8 cellular contexts compared by ENCODE assay signal in genomic region chr12:93442411-93443340, GRCh38. TPM values are rescaled to one million over a fixed set of nuclear protein-coding genes. Genes with fewer than 3 reads are reported as not detected.
DNase-seq lines count a peak whose midpoint lies in the region; ATAC-seq, FAIRE-seq and TF ChIP-seq lines count a peak whose summit lies in the region.

No MANE protein-coding gene starts in this region.

- ATAC-seq in K562 (peak; percentile 6), left lung (peak; percentile 6)

- H3K4me1 ChIP-seq in HUES64 (ENCODE audit: insufficient read depth, low read length) (peaks cover 30% of the 10 kb centered on the region), K562 (replicated peaks in 1 of 2; ENCODE audit: control insufficient read depth in 2 of 2, insufficient read depth in 2 of 2, low read length in 2 of 2) (peaks cover 8 to 29% of the 10 kb centered on the region in 2 experiments), left lung (peaks cover 7 to 39% of the 10 kb centered on the region in 2 donors), transverse colon (peaks cover 7 to 36% (median 21%) of the 10 kb centered on the region in 4 donors)

- H3K27ac ChIP-seq in HUES64 (ENCODE audit: low read depth, low read length) (peak overlapping the region; percentile 98), K562 (ENCODE audit: extremely low read depth, low read depth, low read length) (peak overlapping the region; percentile 93), left lung (peak overlapping the region; percentile 90 to 94), transverse colon (peak overlapping the region; percentile 93 to 98 (median 96))

- H3K36me3 ChIP-seq in HUES64 (ENCODE audit: insufficient read depth, low read length) = no peaks in the 10 kb centered on the region
- peaks cover 12% of the 10 kb centered on the region; the same call in 1 of the 3 replicates for H3K36me3 ChIP-seq in K562 (ENCODE audit: control insufficient read depth, insufficient read depth, low read length)
- H3K36me3 ChIP-seq in left lung = no peaks in the 10 kb centered on the region
- no peaks in the 10 kb centered on the region for H3K36me3 ChIP-seq in transverse colon

- FAIRE-seq in K562 (lab: Jason Lieb, UNC) = no peak

- H3K9ac ChIP-seq in HUES64 (ENCODE audit: low read depth, low read length) (peak overlapping the region; percentile 96), K562 (ENCODE audit: insufficient read depth in 1 of 2, low read depth in 2 of 2, low read length in 2 of 2) (peak overlapping the region; percentile 94)

- TF ChIP-seq CTCF in AG04449 (IDR thresholded peaks at IDR 0.05; ENCODE audit: insufficient read depth, low read length, missing control alignments) = no peak
- no peak; a peak in 1 of 6 replicates for TF ChIP-seq CTCF in K562 (IDR thresholded peaks at IDR 0.05 in 2 of 3, conservative IDR thresholded peaks at IDR 0.05 in 1 of 3; ENCODE audit: insufficient read depth in 2 of 3, low read depth in 1 of 3, low read length in 3 of 3)
- TF ChIP-seq CTCF in left lung (IDR thresholded peaks at IDR 0.05) = no peak
- TF ChIP-seq CTCF in transverse colon (IDR thresholded peaks at IDR 0.05) = no peak

- peaks cover 7% of the 10 kb centered on the region for H3K9me1 ChIP-seq in K562 (ENCODE audit: control insufficient read depth, insufficient read depth, low read length)

- DNase-seq in AG04449 (ENCODE audit: low read depth, low spot score) = no peak
- peak in 1 of 4 experiments; percentile 29 for DNase-seq in K562 (ENCODE audit: extremely low read depth in 1 of 4, low spot score in 3 of 4)
- no peak for DNase-seq in left lung
- DNase-seq in transverse colon = no peak
- no peak for DNase-seq in NOMO-1 treated with dmso at 0.1 percent for 144 hours (lab: John Stamatoyannopoulos, UW; ENCODE audit: unreplicated experiment)
- DNase-seq in NCI-H2171 treated with DMSO at 0.1 percent for 48 hours (lab: John Stamatoyannopoulos, UW) = no peak
- DNase-seq in GM19238 (ENCODE audit: insufficient read length, low spot score) = no peak

- H3K4me2 ChIP-seq in K562 (ENCODE audit: insufficient read depth, low read length) = peak overlapping the region; percentile 89

- H3K9me3 ChIP-seq in HUES64 (ENCODE audit: insufficient read depth, low read depth, low read length) = no peaks in the 10 kb centered on the region
- no peaks in the 10 kb centered on the region for H3K9me3 ChIP-seq in K562 (replicated peaks; ENCODE audit: control insufficient read depth, insufficient read depth, low read depth, low read length)
- H3K9me3 ChIP-seq in left lung = no peaks in the 10 kb centered on the region
- H3K9me3 ChIP-seq in transverse colon = no peaks in the 10 kb centered on the region

- no peak for TF ChIP-seq EP300 in K562 (IDR thresholded peaks at IDR 0.05; ENCODE audit: low read length)
- TF ChIP-seq EP300 in transverse colon (IDR thresholded peaks at IDR 0.05; ENCODE audit: low read depth) = no peak

- peaks cover 53% of the 10 kb centered on the region for H3K79me2 ChIP-seq in K562 (ENCODE audit: control insufficient read depth, insufficient read depth, low read length)

- H3K27me3 ChIP-seq in HUES64 (ENCODE audit: insufficient read depth, low read length) (no peaks in the 10 kb centered on the region), K562 (ENCODE audit: control insufficient read depth in 2 of 2, insufficient read depth in 2 of 2, low read length in 2 of 2) (no peaks in the 10 kb centered on the region), left lung (no peaks in the 10 kb centered on the region), transverse colon (no peaks in the 10 kb centered on the region)

- WGBS in HUES64 = 5% methylated on average over 18 of the region's 19 CpGs
- 1% methylated on average over 19 of the region's 19 CpGs for WGBS in K562 (ENCODE audit: insufficient coverage, low coverage, missing lambda C conversion rate)
- 5 to 8% methylated on average over 14 to 19 of the region's 19 CpGs for WGBS in transverse colon (ENCODE audit: low coverage in 1 of 2), 2 donors

- H3K4me3 ChIP-seq in AG04449 (ENCODE audit: low read depth, low read length) (peak overlapping the region; percentile 79), HUES64 (ENCODE audit: low read length) (peak overlapping the region; percentile 89), K562 (peak overlapping the region; percentile 89), left lung (peak overlapping the region; percentile 98 to 100), transverse colon (peak overlapping the region; percentile 81 to 98 (median 98))

- H4K20me1 ChIP-seq in K562 (replicated peaks; ENCODE audit: control insufficient read depth, insufficient read depth, low read length) = peaks cover 30% of the 10 kb centered on the region

- TF ChIP-seq RAD21 in K562 (CRISPR knock-in tag; conservative IDR thresholded peaks at IDR 0.05 in 1 of 2, IDR thresholded peaks at IDR 0.05 in 1 of 2) = no peak

- POLR2A ChIA-PET in AG04449 (lab: Yijun Ruan, JAX) = interaction anchor here (0.6 kb wide), 1 partner anchor 23 kb away, joined by 3 read pairs; no protein-coding TSS in a partner anchor
- POLR2A ChIA-PET in K562 (lab: Yijun Ruan, JAX) = interaction anchor here (0.6 to 1.7 kb wide), 11 partner anchors 11 to 658 kb away, joined by 3 to 5 read pairs (median 3); no protein-coding TSS in a partner anchor

- in situ Hi-C loops in K562 (cut with MboI) (no loop called here), transverse colon (cut with MboI; ENCODE audit: low pct_ligation_motif_present in 1 of 4, low pct_unique_long_range_greater_than_20kb in 1 of 4, low sequenced_read_pairs in 3 of 4) (no loop called here)

- BruUV-seq in K562 (replicated peaks; lab: Mats Ljungman, UMichigan) = TSS peak; percentile 88

- TF ChIP-seq POLR2A in K562 (conservative IDR thresholded peaks at IDR 0.05) (no peak; the same call in none of the 2 replicates), transverse colon (IDR thresholded peaks at IDR 0.05) (peak; percentile 22)

- CTCF ChIA-PET in AG04449 (lab: Yijun Ruan, JAX) = interaction anchor here (1.1 to 3.2 kb wide), 6 partner anchors 9 to 659 kb away, joined by 3 to 14 read pairs (median 4); partner anchors contain the start of gene MRPL42
- CTCF ChIA-PET in K562 (lab: Yijun Ruan, JAX; ENCODE audit: low intra/inter-chr PET ratio) = no interaction called here

- H2AFZ ChIP-seq in K562 (ENCODE audit: low read depth, low read length) = peak overlapping the region; percentile 88

- intact Hi-C loops in K562 (cut with micrococcal nuclease) = no loop called here
- intact Hi-C loops in left lung (cut with DNase I) = no loop called here
- intact Hi-C loops in transverse colon (cut with DNase I; ENCODE audit: low total_unique reads) = no loop called here

TF ChIP-seq in K562, 482 proteins besides CTCF, POLR2A, EP300 and RAD21 (continues in another document):
- TF ChIP-seq SP1 (CRISPR knock-in tag; IDR thresholded peaks at IDR 0.05) (peak; percentile 21; the same call in 1 of the 2 replicates), KDM5B (IDR thresholded peaks at IDR 0.05; ENCODE audit: insufficient replicate concordance, low read depth, low read length) (peak; percentile 34), POLR2AphosphoS5 (IDR thresholded peaks at IDR 0.05; ENCODE audit: control insufficient read depth, insufficient read depth, low read depth, low read length) (peak; percentile 81), MTA3 (IDR thresholded peaks at IDR 0.05; ENCODE audit: borderline replicate concordance) (0 out of 2 replicates have a peak, but pooled peaks have one; percentile 12), FOXA1 (IDR thresholded peaks at IDR 0.05; ENCODE audit: borderline replicate concordance) (no peak)

RNA-seq across cellular contexts. Expression of gene UBE2N, which starts 0.9 kb away (rescaled TPM):
- polyA plus RNA-seq in HUES64 (2013, experiment 1 of 2) = 205 TPM
- 206 TPM for polyA plus RNA-seq in HUES64 (2013, experiment 2 of 2)
- total RNA-seq in K562 (2011; cell fraction: chromatin; rRNA removed; ENCODE audit: low replicate concordance) = 19.7 and 39.0 TPM in 2 replicates
- total RNA-seq in K562 (2011; cell fraction: nucleolus; rRNA removed) = 10.3 and 11.1 TPM in 2 replicates
- 22.5 and 40.5 TPM in 2 replicates for total RNA-seq in K562 (2011; cell fraction: nucleoplasm; rRNA removed)
- total RNA-seq in K562 (2014; rRNA removed) (189 and 218 TPM in 2 replicates), K562 (2014; rRNA removed; fragmentation: Illumina TruSeq; extraction: Trizol) (224 and 228 TPM in 2 replicates), K562 (2015; rRNA removed; fragmentation: Illumina TruSeq; extraction: Trizol) (230 and 260 TPM in 2 replicates), K562 (2021) (207 and 219 TPM in 2 replicates), left lung (10 to 100 TPM; 82.2 to 99.0 TPM), transverse colon (10 to 100 TPM in 3 of 4 donors, 1 to 10 TPM in 1; 2.0 to 39.0 (median 22.3) TPM)
- polyA plus RNA-seq in K562 (2011; rRNA removed) (286 and 326 TPM in 2 replicates), K562 (2014; fragmentation: Illumina TruSeq; extraction: Trizol) (252 and 303 TPM in 2 replicates), K562 (2014; fragmentation: Nextera tagmentation; extraction: Ambion mirVana) (100 to 1,000 TPM; 727 to 826 TPM), K562 (2014; rRNA removed) (222 and 407 TPM in 2 replicates)
- 118 and 141 TPM in 2 replicates for polyA plus RNA-seq in K562 (2011; cell fraction: cytosol; rRNA removed)
- polyA plus RNA-seq in K562 (2011; cell fraction: nucleus; rRNA removed) = 72.6 and 99.0 TPM in 2 replicates
- polyA plus RNA-seq in K562 (2012) = 124 and 338 TPM in 2 replicates
- 197 and 210 TPM in 2 replicates for polyA minus RNA-seq in K562 (2011; rRNA and poly(A)+ RNA removed)
- polyA minus RNA-seq in K562 (2011; cell fraction: cytosol; rRNA and poly(A)+ RNA removed) = 90.7 and 93.3 TPM in 2 replicates
- 8.3 and 15.4 TPM in 2 replicates for polyA minus RNA-seq in K562 (2011; cell fraction: nucleus; rRNA and poly(A)+ RNA removed)

RNA-seq across cellular contexts. Expression of gene MRPL42, which starts 24.6 kb away (rescaled TPM):
- polyA plus RNA-seq in HUES64 (2013, experiment 1 of 2) = 116 TPM
- polyA plus RNA-seq in HUES64 (2013, experiment 2 of 2) = 140 TPM
- 54.6 and 119 TPM in 2 replicates for total RNA-seq in K562 (2011; cell fraction: chromatin; rRNA removed; ENCODE audit: low replicate concordance)
- total RNA-seq in K562 (2011; cell fraction: nucleolus; rRNA removed) = 45.7 and 45.9 TPM in 2 replicates
- 59.8 and 74.6 TPM in 2 replicates for total RNA-seq in K562 (2011; cell fraction: nucleoplasm; rRNA removed)
- total RNA-seq in K562 (2014; rRNA removed) (104 TPM in 2 replicates), K562 (2014; rRNA removed; fragmentation: Illumina TruSeq; extraction: Trizol) (230 and 267 TPM in 2 replicates), K562 (2015; rRNA removed; fragmentation: Illumina TruSeq; extraction: Trizol) (137 and 158 TPM in 2 replicates), K562 (2021) (153 and 163 TPM in 2 replicates), left lung (10 to 100 TPM; 59.9 to 65.6 TPM), transverse colon (10 to 100 TPM; 10.5 to 45.1 (median 27.2) TPM)
- polyA plus RNA-seq in K562 (2011; rRNA removed) (221 and 303 TPM in 2 replicates), K562 (2014; fragmentation: Illumina TruSeq; extraction: Trizol) (217 and 218 TPM in 2 replicates), K562 (2014; fragmentation: Nextera tagmentation; extraction: Ambion mirVana) (100 to 1,000 TPM; 696 to 806 TPM), K562 (2014; rRNA removed) (174 and 183 TPM in 2 replicates)
- 49.8 and 118 TPM in 2 replicates for polyA plus RNA-seq in K562 (2011; cell fraction: cytosol; rRNA removed)
- polyA plus RNA-seq in K562 (2011; cell fraction: nucleus; rRNA removed) = 28.7 and 48.0 TPM in 2 replicates
- 87.5 and 143 TPM in 2 replicates for polyA plus RNA-seq in K562 (2012)
- 236 and 245 TPM in 2 replicates for polyA minus RNA-seq in K562 (2011; rRNA and poly(A)+ RNA removed)
- 38.3 and 40.2 TPM in 2 replicates for polyA minus RNA-seq in K562 (2011; cell fraction: cytosol; rRNA and poly(A)+ RNA removed)
- polyA minus RNA-seq in K562 (2011; cell fraction: nucleus; rRNA and poly(A)+ RNA removed) = 18.6 and 50.8 TPM in 2 replicates
